ENCODE assay signal across 18 cellular contexts in the genomic region with DNA sequence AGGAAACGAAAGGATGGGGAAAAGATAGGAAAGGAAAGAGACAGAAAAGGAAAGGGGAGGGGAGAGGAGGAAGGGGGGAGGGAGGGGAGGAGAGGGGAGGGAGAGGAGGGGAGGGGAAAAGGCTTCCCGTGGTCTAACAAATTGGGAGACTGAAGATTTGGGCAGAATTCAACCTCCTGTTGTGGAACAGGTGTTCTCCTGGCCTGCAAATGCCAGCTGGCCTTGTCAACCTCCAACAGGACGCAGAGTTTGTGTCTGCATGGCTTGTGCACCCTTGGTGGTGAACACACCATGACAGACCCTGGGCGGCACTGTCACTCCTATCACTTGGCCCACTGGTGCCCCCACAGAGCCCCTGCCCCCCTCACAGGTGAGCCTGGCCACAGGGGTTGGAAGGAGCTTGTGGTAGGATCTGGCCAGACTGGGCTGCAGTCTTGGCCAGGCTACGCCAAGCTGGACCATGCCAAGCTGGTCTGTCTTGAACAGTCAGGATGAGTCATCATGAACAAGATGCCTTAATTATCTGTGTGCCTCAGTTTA.
DNase-seq lines count a peak whose midpoint lies in the region; ATAC-seq, FAIRE-seq and TF ChIP-seq lines count a peak whose summit lies in the region.
"Had no signal": no experiment of that assay in that cellular context is flagged by ENCODE, and none has a peak within 500 bp of the region (broad histone marks: within the 10 kb centered on the region; RNA-seq: fewer than 3 reads in every experiment).

No MANE protein-coding gene starts in this region.

- CTCF ChIA-PET in activated CD8-positive, alpha-beta memory T cell treated with anti-CD3 and anti-CD28 coated beads, Interleukin-2, amount 10 ng/mL, durations not matched to agents 7 days and 5 days (lab: Charles Lee), result no interaction called here
- CTCF ChIA-PET in A549 (lab: Yijun Ruan, JAX), result interaction anchor here (0.6 kb wide), 1 partner anchor 404 kb away, joined by 5 read pairs; no protein-coding TSS in a partner anchor

- H3K9me3 ChIP-seq in A549, result no peaks in the 10 kb centered on the region
- H3K9me3 ChIP-seq: BLaER1 had no signal

- H3K4me1 Mint-ChIP-seq in activated CD8-positive, alpha-beta memory T cell treated with anti-CD3 and anti-CD28 coated beads, Interleukin-2, amount 10 ng/mL, durations not matched to agents 7 days and 5 days, result peaks cover 19% of the 10 kb centered on the region

- H3K4me2 ChIP-seq in A549, result no peak overlapping the region
- H3K4me2 ChIP-seq: BLaER1 had no signal

- no peak for TF ChIP-seq EP300 in A549 (IDR thresholded peaks at IDR 0.05)

- ATAC-seq in activated CD8-positive, alpha-beta memory T cell treated with anti-CD3 and anti-CD28 coated beads, Interleukin-2, amount 10 ng/mL, durations not matched to agents 7 days and 5 days, result no peak
- ATAC-seq in A549 (no peak), GM18505 (IDR thresholded peaks at IDR 0.05; ENCODE audit: unreplicated experiment) (no peak)
- ATAC-seq: GM12878, HepG2 had no signal

- H3K4me3 Mint-ChIP-seq in activated CD8-positive, alpha-beta memory T cell treated with anti-CD3 and anti-CD28 coated beads, Interleukin-2, amount 10 ng/mL, durations not matched to agents 7 days and 5 days, result no peak overlapping the region
- H3K4me3 Mint-ChIP-seq: CD8-positive, alpha-beta memory T cell; HFFc6 had no signal

- no peaks in the 10 kb centered on the region for H3K27me3 Mint-ChIP-seq in activated CD8-positive, alpha-beta memory T cell treated with anti-CD3 and anti-CD28 coated beads, Interleukin-2, amount 10 ng/mL, durations not matched to agents 7 days and 5 days

- no peak overlapping the region for H3K27ac ChIP-seq in A549
- H3K27ac ChIP-seq: 22Rv1, BLaER1 had no signal

- no peak for TF ChIP-seq CTCF in A549 (IDR thresholded peaks at IDR 0.05)

- no peak for FAIRE-seq in A549 (lab: Jason Lieb, UNC)
- FAIRE-seq: GM12878, HepG2, HTR-8/SVneo had no signal

- POLR2A ChIA-PET in A549 (lab: Yijun Ruan, JAX), result no interaction called here

- H3K4me3 ChIP-seq in A549, result no peak overlapping the region
- H3K4me3 ChIP-seq: BLaER1, GM12878 had no signal

- no peaks in the 10 kb centered on the region for H3K36me3 Mint-ChIP-seq in activated CD8-positive, alpha-beta memory T cell treated with anti-CD3 and anti-CD28 coated beads, Interleukin-2, amount 10 ng/mL, durations not matched to agents 7 days and 5 days

- H3K4me1 ChIP-seq in A549, result peaks cover 33% of the 10 kb centered on the region

- TF ChIP-seq POLR2A in A549 (IDR thresholded peaks at IDR 0.05; ENCODE audit: low read length) (no peak), GM18505 (IDR thresholded peaks at IDR 0.05; ENCODE audit: borderline replicate concordance, extremely low read depth, insufficient read depth, insufficient read length) (no peak)

- no peak overlapping the region for H3K27ac Mint-ChIP-seq in activated CD8-positive, alpha-beta memory T cell treated with anti-CD3 and anti-CD28 coated beads, Interleukin-2, amount 10 ng/mL, durations not matched to agents 7 days and 5 days
- H3K27ac Mint-ChIP-seq: HFFc6 had no signal

- TF ChIP-seq RAD21 in A549 (conservative IDR thresholded peaks at IDR 0.05 in 1 of 2, IDR thresholded peaks at IDR 0.05 in 1 of 2), result no peak

- WGBS in A549 (ENCODE audit: missing lambda C conversion rate), result 55% methylated on average over 5 of the region's 5 CpGs

- peak; percentile 45 for DNase-seq in activated CD8-positive, alpha-beta memory T cell treated with anti-CD3 and anti-CD28 coated beads for 24 hours
- DNase-seq in activated CD8-positive, alpha-beta memory T cell treated with anti-CD3 and anti-CD28 coated beads, Interleukin-2, amount 10 ng/mL, durations not matched to agents 7 days and 5 days, result no peak
- DNase-seq in A549 (ENCODE audit: low read depth in 1 of 2, low spot score in 1 of 2) (no peak), cerebellum (ENCODE audit: low spot score) (peak; percentile 78), islet precursor cell (peak; percentile 34), COLO668 (lab: John Stamatoyannopoulos, UW; ENCODE audit: unreplicated experiment) (no peak)
- DNase-seq in NK-92 treated with Interleukin-12 subunit alpha and Interleukin-12 subunit beta, amount 100 ng/mL, for 24 hours (lab: John Stamatoyannopoulos, UW), result no peak
- DNase-seq: AML-193; CD8-positive, alpha-beta memory T cell; GOT3; HCEC 1CT; HFFc6 had no signal

- H3K9me3 Mint-ChIP-seq in activated CD8-positive, alpha-beta memory T cell treated with anti-CD3 and anti-CD28 coated beads, Interleukin-2, amount 10 ng/mL, durations not matched to agents 7 days and 5 days (ENCODE audit: low read depth), result no peaks in the 10 kb centered on the region
- H3K9me3 Mint-ChIP-seq: CD8-positive, alpha-beta memory T cell had no signal

TF ChIP-seq in A549, 52 proteins besides CTCF, POLR2A, EP300 and RAD21:
- no peak for TF ChIP-seq FOSL2 (IDR thresholded peaks at IDR 0.05)
- TF ChIP-seq FOSL2 (CRISPR knock-in tag; IDR thresholded peaks at IDR 0.05), result peak; percentile 35; the same call in 1 of the 2 replicates
- TF ChIP-seq SMC3 (IDR thresholded peaks at IDR 0.05), result no peak

Comparison
In these comparisons a context has a peak if more than half of its experiments do, and no peak if none do; other contexts are left out.
1. DNase-seq: peak in activated CD8-positive, alpha-beta memory T cell treated with anti-CD3 and anti-CD28 coated beads for 24 hours (single experiment), cerebellum (single experiment) and islet precursor cell (single experiment); none in activated CD8-positive, alpha-beta memory T cell treated with anti-CD3 and anti-CD28 coated beads, Interleukin-2, amount 10 ng/mL, durations not matched to agents 7 days and 5 days (single experiment), A549 (0 of 2), COLO668 (single experiment) and NK-92 treated with Interleukin-12 subunit alpha and Interleukin-12 subunit beta, amount 100 ng/mL, for 24 hours (single experiment).